10 cellular contexts compared by ENCODE assay signal in genomic region chr18:32730068-32730467, GRCh38. TPM values are rescaled to one million over a fixed set of nuclear protein-coding genes. Genes with fewer than 3 reads are reported as not detected.
DNase-seq lines count a peak whose midpoint lies in the region; ATAC-seq and TF ChIP-seq lines count a peak whose summit lies in the region.
"Had no signal": no experiment of that assay in that cellular context is flagged by ENCODE, and none has a peak within 500 bp of the region (broad histone marks: within the 10 kb centered on the region; RNA-seq: fewer than 3 reads in every experiment).

No MANE protein-coding gene starts in this region.

- H2BK120ac ChIP-seq in mesendoderm (ENCODE audit: low read depth, low read length) = no peak overlapping the region

- no peak for TF ChIP-seq POLR2A in gastrocnemius medialis (IDR thresholded peaks at IDR 0.05)

- no peaks in the 10 kb centered on the region for H3K9me3 ChIP-seq in gastrocnemius medialis
- H3K9me3 ChIP-seq: mucosa of descending colon had no signal

- DNase-seq in NAMALWA (ENCODE audit: low spot score) = peak; percentile 9
- DNase-seq in dermis blood vessel endothelial cell = peak; percentile 4
- no peak for DNase-seq in gastrocnemius medialis
- DNase-seq in mesendoderm = no peak
- no peak for DNase-seq in NCI-H2171 (lab: John Stamatoyannopoulos, UW)
- DNase-seq in NCI-H2081 treated with DMSO at 0.1 percent for 48 hours (lab: John Stamatoyannopoulos, UW) = no peak
- DNase-seq in activated naive CD4-positive, alpha-beta T cell treated with anti-CD3 and anti-CD28 coated beads, Interleukin-2, amount 50 U/mL, for 72 hours (ENCODE audit: low spot score in 2 of 2) = no peak
- DNase-seq: mucosa of descending colon, NCI-H1930 had no signal

- intact Hi-C loops in gastrocnemius medialis (cut with DNase I; ENCODE audit: low total_unique reads) = no loop called here

- H3K4me1 ChIP-seq in gastrocnemius medialis (no peaks in the 10 kb centered on the region), mesendoderm (ENCODE audit: control insufficient read depth, low read depth, low read length) (no peaks in the 10 kb centered on the region)

- no peak overlapping the region for H3K18ac ChIP-seq in mesendoderm (ENCODE audit: low read length)

- H3K27ac Mint-ChIP-seq in activated naive CD4-positive, alpha-beta T cell treated with anti-CD3 and anti-CD28 coated beads, Interleukin-2, amount 50 U/mL, for 72 hours = no peak overlapping the region

- no peaks in the 10 kb centered on the region for H3K79me1 ChIP-seq in mesendoderm (ENCODE audit: low read length)

- no peak overlapping the region for H3K23ac ChIP-seq in mesendoderm (ENCODE audit: low read length)

- H3K27me3 ChIP-seq in gastrocnemius medialis (no peaks in the 10 kb centered on the region), mesendoderm (ENCODE audit: insufficient read depth, low read length, poor library complexity) (no peaks in the 10 kb centered on the region)

- no peak overlapping the region for H3K56ac ChIP-seq in mesendoderm (ENCODE audit: low read length)

- no peak overlapping the region for H3K9ac ChIP-seq in mesendoderm (ENCODE audit: low read length)

- peak; percentile 2 for ATAC-seq in GM18502 (IDR thresholded peaks at IDR 0.05; ENCODE audit: poor library complexity, unreplicated experiment)
- ATAC-seq in gastrocnemius medialis = no peak
- no peak for ATAC-seq in activated naive CD4-positive, alpha-beta T cell treated with anti-CD3 and anti-CD28 coated beads, Interleukin-2, amount 50 U/mL, for 72 hours

- no peak overlapping the region for H2BK15ac ChIP-seq in mesendoderm (replicated peaks; ENCODE audit: low read depth)

- H3K4ac ChIP-seq in mesendoderm (ENCODE audit: low read depth, low read length) = no peak overlapping the region

- no peak overlapping the region for H2BK5ac ChIP-seq in mesendoderm (ENCODE audit: low read length)

- in situ Hi-C loops in gastrocnemius medialis (cut with MboI; ENCODE audit: low sequenced_read_pairs in 4 of 4) = no loop called here

- H2AK5ac ChIP-seq in mesendoderm (ENCODE audit: low read length) = no peak overlapping the region

- H3K36me3 ChIP-seq in gastrocnemius medialis = no peaks in the 10 kb centered on the region
- H3K36me3 ChIP-seq in mesendoderm (ENCODE audit: control insufficient read depth, insufficient read depth, low read length) = no peaks in the 10 kb centered on the region

- H4K5ac ChIP-seq in mesendoderm (ENCODE audit: low read length) = no peak overlapping the region

- no CpG with 5 or more reads among the region's 2 CpGs for WGBS in mesendoderm (ENCODE audit: extremely low coverage, insufficient coverage, low lambda C conversion rate)

- no peak overlapping the region for H4K8ac ChIP-seq in mesendoderm (ENCODE audit: low read depth, low read length)

- H3K9me3 Mint-ChIP-seq in activated naive CD4-positive, alpha-beta T cell treated with anti-CD3 and anti-CD28 coated beads, Interleukin-2, amount 50 U/mL, for 72 hours = peaks cover 5 to 14% of the 10 kb centered on the region in 2 donors

- no peak overlapping the region for H3K4me2 ChIP-seq in mesendoderm (ENCODE audit: low read length)

- H3K4me3 ChIP-seq in gastrocnemius medialis (peak overlapping the region; percentile 48 to 54 (median 51)), mesendoderm (ENCODE audit: low read length) (no peak overlapping the region)
- H3K4me3 ChIP-seq: mucosa of descending colon had no signal

- H3K27ac ChIP-seq in gastrocnemius medialis (no peak overlapping the region), mesendoderm (ENCODE audit: low read depth, low read length) (no peak overlapping the region)

- H3K36me3 Mint-ChIP-seq in activated naive CD4-positive, alpha-beta T cell treated with anti-CD3 and anti-CD28 coated beads, Interleukin-2, amount 50 U/mL, for 72 hours = no peaks in the 10 kb centered on the region

- H3K79me2 ChIP-seq in mesendoderm (ENCODE audit: control insufficient read depth, insufficient read depth, low read length) = no peaks in the 10 kb centered on the region

- TF ChIP-seq CTCF in gastrocnemius medialis (IDR thresholded peaks at IDR 0.05 in 4 of 5, conservative IDR thresholded peaks at IDR 0.05 in 1 of 5) = no peak

RNA-seq across cellular contexts. Expression of gene KLHL14, which starts 42.8 kb away (rescaled TPM):
- 0.85 and 0.93 TPM in 2 replicates for total RNA-seq in dermis blood vessel endothelial cell
- total RNA-seq in gastrocnemius medialis = under 1 TPM in 1 of 4 donors, not detected in 3; 0.04 TPM
- 0.48 TPM for polyA plus RNA-seq in mesendoderm (2013, experiment 1 of 2)
- polyA plus RNA-seq in mesendoderm (2013, experiment 2 of 2) = 0.50 TPM
- total RNA-seq in activated naive CD4-positive, alpha-beta T cell treated with anti-CD3 and anti-CD28 coated beads, Interleukin-2, amount 50 U/mL, for 72 hours = not detected

Comparison
In these comparisons a context has a peak if more than half of its experiments do, and no peak if none do; other contexts are left out.
1. DNase-seq: peak in NAMALWA (single experiment) and dermis blood vessel endothelial cell (single experiment); none in gastrocnemius medialis (0 of 2), mesendoderm (single experiment), NCI-H2171 (single experiment), NCI-H2081 treated with DMSO at 0.1 percent for 48 hours (single experiment) and activated naive CD4-positive, alpha-beta T cell treated with anti-CD3 and anti-CD28 coated beads, Interleukin-2, amount 50 U/mL, for 72 hours (0 of 2).